1 cellular context compared by ENCODE assay signal in the genomic region with DNA sequence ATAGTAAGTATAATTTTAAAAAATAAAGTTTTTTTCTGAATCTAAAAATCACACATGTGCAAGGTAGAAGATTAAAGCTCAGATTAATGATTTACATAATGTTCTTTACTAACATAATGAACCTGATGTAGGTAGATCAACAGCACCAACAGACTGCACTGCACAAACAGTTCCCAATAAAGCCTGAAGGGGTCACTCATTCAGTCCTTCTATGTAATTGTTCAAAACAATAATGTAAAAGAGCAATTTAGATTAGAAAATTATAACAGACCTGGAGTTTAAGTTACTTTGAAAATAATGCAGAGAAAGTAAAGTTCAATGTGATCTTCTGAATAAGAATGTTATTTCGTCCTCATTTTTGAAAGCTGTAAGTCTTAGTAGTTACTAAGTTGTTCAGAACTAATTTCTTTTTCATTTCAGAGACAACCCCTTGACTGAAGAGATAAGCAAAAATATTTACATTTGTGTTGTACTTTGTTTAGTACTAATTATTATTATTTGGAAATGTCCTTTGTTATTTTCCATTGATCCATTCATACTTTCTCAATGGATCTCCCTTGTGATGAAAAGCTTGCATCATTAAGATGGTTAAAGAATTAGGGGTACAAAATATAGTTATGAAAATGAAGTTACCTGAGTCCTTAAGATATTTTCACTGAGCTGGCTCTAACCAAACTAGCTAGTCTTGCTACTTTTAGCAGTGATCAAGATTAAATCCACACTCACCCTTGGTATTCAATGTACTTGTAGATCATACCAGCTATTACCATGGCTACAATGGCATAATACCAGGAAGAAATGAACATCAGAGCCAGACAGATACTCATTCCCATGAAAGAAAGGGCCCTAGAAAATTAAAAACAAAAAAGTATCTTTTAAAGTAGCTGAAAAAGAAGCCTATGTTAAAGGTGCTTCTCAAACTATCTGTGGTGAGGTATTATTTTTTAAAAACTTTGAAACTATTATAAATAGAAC.
TF ChIP-seq lines count a peak whose summit lies in the region.

No MANE protein-coding gene starts in this region.

TF ChIP-seq in H1, 55 proteins besides CTCF, POLR2A, EP300 and RAD21:
- TF ChIP-seq GABPA (IDR thresholded peaks at IDR 0.05; ENCODE audit: borderline replicate concordance, insufficient read depth, low read length): no peak
- TF ChIP-seq ZNF274 (IDR thresholded peaks at IDR 0.05; ENCODE audit: borderline replicate concordance, extremely low read depth, low read length): no peak
- TF ChIP-seq JUN (IDR thresholded peaks at IDR 0.05; ENCODE audit: low read depth, low read length): no peak
- no peak for TF ChIP-seq SP4 (IDR thresholded peaks at IDR 0.05; ENCODE audit: low read length)
- TF ChIP-seq NANOG (IDR thresholded peaks at IDR 0.05; ENCODE audit: insufficient read depth, low read depth, low read length, poor library complexity, severe bottlenecking): no peak
- no peak for TF ChIP-seq HDAC2 (IDR thresholded peaks at IDR 0.05; ENCODE audit: borderline replicate concordance in 1 of 2, low read depth in 2 of 2, low read length in 2 of 2)
- TF ChIP-seq ASH2L (IDR thresholded peaks at IDR 0.05; ENCODE audit: low read length): no peak
- TF ChIP-seq KDM5A (IDR thresholded peaks at IDR 0.05; ENCODE audit: low read length): no peak
- no peak for TF ChIP-seq RNF2 (IDR thresholded peaks at IDR 0.05; ENCODE audit: borderline replicate concordance, low read depth, low read length, missing control alignments, poor library complexity, severe bottlenecking)
- TF ChIP-seq TEAD4 (IDR thresholded peaks at IDR 0.05; ENCODE audit: low read depth, low read length): no peak
- no peak for TF ChIP-seq CBX5 (IDR thresholded peaks at IDR 0.05; ENCODE audit: low read depth, low read length)
- TF ChIP-seq, protein P1, sequence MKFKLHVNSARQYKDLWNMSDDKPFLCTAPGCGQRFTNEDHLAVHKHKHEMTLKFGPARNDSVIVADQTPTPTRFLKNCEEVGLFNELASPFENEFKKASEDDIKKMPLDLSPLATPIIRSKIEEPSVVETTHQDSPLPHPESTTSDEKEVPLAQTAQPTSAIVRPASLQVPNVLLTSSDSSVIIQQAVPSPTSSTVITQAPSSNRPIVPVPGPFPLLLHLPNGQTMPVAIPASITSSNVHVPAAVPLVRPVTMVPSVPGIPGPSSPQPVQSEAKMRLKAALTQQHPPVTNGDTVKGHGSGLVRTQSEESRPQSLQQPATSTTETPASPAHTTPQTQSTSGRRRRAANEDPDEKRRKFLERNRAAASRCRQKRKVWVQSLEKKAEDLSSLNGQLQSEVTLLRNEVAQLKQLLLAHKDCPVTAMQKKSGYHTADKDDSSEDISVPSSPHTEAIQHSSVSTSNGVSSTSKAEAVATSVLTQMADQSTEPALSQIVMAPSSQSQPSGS (IDR thresholded peaks at IDR 0.05; ENCODE audit: low read length): no peak
- no peak for TF ChIP-seq CHD1 (IDR thresholded peaks at IDR 0.05; ENCODE audit: low read depth, low read length)
- no peak for TF ChIP-seq RXRA (IDR thresholded peaks at IDR 0.05; ENCODE audit: insufficient read depth, low read depth, low read length)
- no peak for TF ChIP-seq SP2 (IDR thresholded peaks at IDR 0.05; ENCODE audit: low read length)
- no peak for TF ChIP-seq FOSL1 (IDR thresholded peaks at IDR 0.05; ENCODE audit: insufficient read depth, low read depth, low read length)
